ENCODE assay signal across 16 cellular contexts in genomic region chr2:143696651-143697050, GRCh38.
DNase-seq lines count a peak whose midpoint lies in the region; ATAC-seq and TF ChIP-seq lines count a peak whose summit lies in the region.
"Had no signal": no experiment of that assay in that cellular context is flagged by ENCODE, and none has a peak within 500 bp of the region (broad histone marks: within the 10 kb centered on the region; RNA-seq: fewer than 3 reads in every experiment).

No MANE protein-coding gene starts in this region.

- H3K27ac Mint-ChIP-seq in WTC11, result no peak overlapping the region
- H3K27ac Mint-ChIP-seq: activated naive CD4-positive, alpha-beta T cell treated with anti-CD3 and anti-CD28 coated beads, Interleukin-2, amount 50 U/mL, for 72 hours had no signal

- H3K36me3 Mint-ChIP-seq in WTC11, result no peaks in the 10 kb centered on the region

- POLR2A ChIA-PET in WTC11 (lab: Charles Lee), result no interaction called here

- peaks cover 26% of the 10 kb centered on the region for H3K4me1 Mint-ChIP-seq in WTC11

- H3K4me3 Mint-ChIP-seq in WTC11, result no peak overlapping the region

- no peaks in the 10 kb centered on the region for H3K9me3 Mint-ChIP-seq in WTC11

- H3K9me3 ChIP-seq in BE2C, result no peaks in the 10 kb centered on the region
- H3K9me3 ChIP-seq: vagina had no signal

- CTCF ChIA-PET in WTC11 (lab: Charles Lee), result no interaction called here

- no peaks in the 10 kb centered on the region for H3K36me3 ChIP-seq in BE2C
- H3K36me3 ChIP-seq: vagina had no signal

- no peaks in the 10 kb centered on the region for H3K4me1 ChIP-seq in BE2C
- H3K4me1 ChIP-seq: vagina had no signal

- TF ChIP-seq CTCF in BE2C (IDR thresholded peaks at IDR 0.05; ENCODE audit: low read depth, low read length), result no peak
- TF ChIP-seq CTCF in WTC11 (IDR thresholded peaks at IDR 0.05), result no peak

- DNase-seq in NCI-H2196 (lab: John Stamatoyannopoulos, UW; ENCODE audit: unreplicated experiment) (no peak), BE2C (no peak), WTC11 (ENCODE audit: low spot score) (no peak), DMS53 treated with DMSO at 0.1 percent for 48 hours (lab: John Stamatoyannopoulos, UW; ENCODE audit: unreplicated experiment) (no peak)
- DNase-seq: caudate nucleus; HCEC 1CT; NCI-H1417 treated with DMSO at 0.1 percent for 48 hours; SHP77; stimulated activated CD4-positive, alpha-beta T cell treated with anti-CD3 and anti-CD28 coated beads, Interleukin-4, amount 100 ng/mL, for 1 hour; stimulated activated naive CD4-positive, alpha-beta T cell treated with Interleukin-2 at 50 U/mL for 16 hours had no signal

- H3K27me3 ChIP-seq in BE2C, result no peaks in the 10 kb centered on the region
- H3K27me3 ChIP-seq: vagina had no signal

- ATAC-seq in GM18498 (IDR thresholded peaks at IDR 0.05; ENCODE audit: unreplicated experiment), result peak; percentile 75
- ATAC-seq in GM19438 (IDR thresholded peaks at IDR 0.05; ENCODE audit: low read depth, unreplicated experiment), result peak; percentile 67
- peak; percentile 60 for ATAC-seq in HG02642 (IDR thresholded peaks at IDR 0.05; ENCODE audit: poor library complexity, unreplicated experiment)
- ATAC-seq in HG03439 (IDR thresholded peaks at IDR 0.05; ENCODE audit: unreplicated experiment), result peak; percentile 63
- ATAC-seq in WTC11, result no peak
- ATAC-seq: activated naive CD4-positive, alpha-beta T cell treated with anti-CD3 and anti-CD28 coated beads, Interleukin-2, amount 50 U/mL, for 72 hours had no signal

- H3K27me3 Mint-ChIP-seq in WTC11 (ENCODE audit: low read depth), result no peaks in the 10 kb centered on the region

- no peak overlapping the region for H3K4me3 ChIP-seq in BE2C (ENCODE audit: low read depth, low read length)
- H3K4me3 ChIP-seq: vagina had no signal

TF ChIP-seq in WTC11, 78 proteins besides CTCF, POLR2A, EP300 and RAD21:
- TF ChIP-seq PRDM15 (CRISPR knock-in tag; IDR thresholded peaks at IDR 0.05) (no peak), KAT7 (CRISPR knock-in tag; IDR thresholded peaks at IDR 0.05; ENCODE audit: borderline replicate concordance) (no peak), HMGXB4 (CRISPR knock-in tag; IDR thresholded peaks at IDR 0.05) (no peak)
